In genomic region chr5:60779431-60779830, GRCh38 we compare ENCODE assay signal across 23 cellular contexts.
DNase-seq lines count a peak whose midpoint lies in the region; ATAC-seq and TF ChIP-seq lines count a peak whose summit lies in the region.
"Had no signal": no experiment of that assay in that cellular context is flagged by ENCODE, and none has a peak within 500 bp of the region (broad histone marks: within the 10 kb centered on the region; RNA-seq: fewer than 3 reads in every experiment).

No MANE protein-coding gene starts in this region.

- H3K27me3 ChIP-seq in right cardiac atrium (ENCODE audit: control insufficient read depth, insufficient read depth): no peaks in the 10 kb centered on the region

- H3K4me3 ChIP-seq in right cardiac atrium (ENCODE audit: low read length): no peak overlapping the region
- H3K4me3 ChIP-seq: left ventricle myocardium inferior, psoas muscle had no signal

- peak; percentile 27 for DNase-seq in Right ventricle myocardium inferior (ENCODE audit: missing footprints)
- DNase-seq in right cardiac atrium: no peak
- peak; percentile 69 for DNase-seq in M059J (ENCODE audit: low read depth)
- no peak for DNase-seq in caudate nucleus (lab: John Stamatoyannopoulos, UW)
- no peak for DNase-seq in erythroblast (lab: John Stamatoyannopoulos, UW)
- DNase-seq in MV-4-11 (lab: John Stamatoyannopoulos, UW): no peak
- DNase-seq in activated CD8-positive, alpha-beta memory T cell treated with anti-CD3 and anti-CD28 coated beads, Interleukin-2, amount 50 U/mL, for 4 hours: no peak
- no peak for DNase-seq in T1000 (lab: John Stamatoyannopoulos, UW)
- DNase-seq: 8988T; activated CD4-positive, alpha-beta T cell treated with anti-CD3 and anti-CD28 coated beads for 36 hours; activated effector memory CD4-positive, alpha-beta T cell treated with Interleukin-2 at 50 U/mL for 16 hours; CD8-positive, alpha-beta memory T cell; DMS153; GF-D8; left ventricle myocardium inferior; MM.1S; NCI-H1417 treated with DMSO at 0.1 percent for 48 hours; NCI-H2081; NCI-H2227 treated with DMSO at 0.1 percent for 48 hours; NCI-H748 treated with DMSO at 0.1 percent for 48 hours; psoas muscle; stimulated activated naive CD8-positive, alpha-beta T cell treated with anti-CD3 and anti-CD28 coated beads, Interleukin-15, Interleukin-2, amounts not matched to agents 100 U/mL and 50 U/mL, for 24 hours had no signal

- WGBS in right cardiac atrium: 84% methylated on average over 2 of the region's 2 CpGs

- H3K27ac ChIP-seq in right cardiac atrium (ENCODE audit: low read length) (no peak overlapping the region), caudate nucleus (ENCODE audit: low read depth, low read length) (peak overlapping the region; percentile 2)
- H3K27ac ChIP-seq: left ventricle myocardium inferior, psoas muscle, RWPE1 had no signal

- no peaks in the 10 kb centered on the region for H3K9me3 ChIP-seq in right cardiac atrium (ENCODE audit: control insufficient read depth, low read length)

- no peak for TF ChIP-seq POLR2A in erythroblast (IDR thresholded peaks at IDR 0.05; ENCODE audit: low read length)

- ATAC-seq in Right ventricle myocardium inferior: no peak
- ATAC-seq in right cardiac atrium: no peak
- ATAC-seq: activated CD4-positive, alpha-beta T cell treated with anti-CD3 and anti-CD28 coated beads for 36 hours; psoas muscle; stimulated activated naive CD8-positive, alpha-beta T cell treated with anti-CD3 and anti-CD28 coated beads, Interleukin-15, Interleukin-2, amounts not matched to agents 100 U/mL and 50 U/mL, for 24 hours had no signal

- H3K4me1 ChIP-seq in right cardiac atrium (ENCODE audit: control insufficient read depth, insufficient read depth, low read length): no peaks in the 10 kb centered on the region
- H3K4me1 ChIP-seq: left ventricle myocardium inferior, psoas muscle had no signal

- intact Hi-C loops in Right ventricle myocardium inferior (cut with DNase I): no loop called here
- intact Hi-C loops in right cardiac atrium (cut with DNase I): no loop called here

Comparison
In these comparisons a context has a peak if more than half of its experiments do, and no peak if none do; other contexts are left out.
1. DNase-seq: peak in Right ventricle myocardium inferior (single experiment) and M059J (single experiment); none in right cardiac atrium (0 of 3), caudate nucleus (0 of 61), erythroblast (0 of 2), MV-4-11 (single experiment), activated CD8-positive, alpha-beta memory T cell treated with anti-CD3 and anti-CD28 coated beads, Interleukin-2, amount 50 U/mL, for 4 hours (single experiment) and T1000 (single experiment).